ENCODE assay signal across 1 cellular context in genomic region chr2:218406209-218406948, GRCh38.
TF ChIP-seq lines count a peak whose summit lies in the region.

No MANE protein-coding gene starts in this region.

TF ChIP-seq in HepG2, 621 proteins besides CTCF, POLR2A, EP300 and RAD21 (continued from another document and continues in another):
- peak; percentile 32; the same call in 1 of the 2 replicates for TF ChIP-seq ZNF800 (CRISPR knock-in tag; IDR thresholded peaks at IDR 0.05)
- TF ChIP-seq ZNF83 (CRISPR knock-in tag; IDR thresholded peaks at IDR 0.05; ENCODE audit: borderline replicate concordance) = no peak
- no peak for TF ChIP-seq HIC2 (CRISPR knock-in tag; IDR thresholded peaks at IDR 0.05; ENCODE audit: low read depth)
- no peak for TF ChIP-seq ZNF609 (CRISPR knock-in tag; IDR thresholded peaks at IDR 0.05; ENCODE audit: borderline replicate concordance)
- TF ChIP-seq KDM5B (CRISPR knock-in tag; IDR thresholded peaks at IDR 0.05; ENCODE audit: borderline replicate concordance) = peak; percentile 85
- TF ChIP-seq CSRNP1 (CRISPR knock-in tag; IDR thresholded peaks at IDR 0.05) = peak; percentile 62
- TF ChIP-seq SIX4 (CRISPR knock-in tag; IDR thresholded peaks at IDR 0.05) = no peak
- TF ChIP-seq IKZF5 (CRISPR knock-in tag; IDR thresholded peaks at IDR 0.05) = peak; percentile 86
- TF ChIP-seq BCL3 (CRISPR knock-in tag; IDR thresholded peaks at IDR 0.05) = no peak; the same call in 1 of the 2 replicates
- TF ChIP-seq SIX1 (CRISPR knock-in tag; IDR thresholded peaks at IDR 0.05; ENCODE audit: borderline replicate concordance) = peak; percentile 16; the same call in 1 of the 2 replicates
- TF ChIP-seq HHEX (CRISPR knock-in tag; IDR thresholded peaks at IDR 0.05) = peak; percentile 37; the same call in 1 of the 2 replicates
- no peak for TF ChIP-seq SMYD3 (CRISPR knock-in tag; IDR thresholded peaks at IDR 0.05)
- peak; percentile 82; the same call in 1 of the 2 replicates for TF ChIP-seq CBX5 (CRISPR knock-in tag; IDR thresholded peaks at IDR 0.05; ENCODE audit: borderline replicate concordance)
- TF ChIP-seq FOXM1 (CRISPR knock-in tag; IDR thresholded peaks at IDR 0.05) = 0 out of 2 replicates have a peak, but pooled peaks have one; percentile 3
- TF ChIP-seq KLF6 (CRISPR knock-in tag; IDR thresholded peaks at IDR 0.05) = peak; percentile 75; the same call in 1 of the 2 replicates
- peak; percentile 13; the same call in 1 of the 2 replicates for TF ChIP-seq CENPT (CRISPR knock-in tag; IDR thresholded peaks at IDR 0.05; ENCODE audit: low read depth)
- TF ChIP-seq KDM1A (CRISPR knock-in tag; IDR thresholded peaks at IDR 0.05) = 0 out of 2 replicates have a peak, but pooled peaks have one; percentile 37
- no peak for TF ChIP-seq ZNF781 (CRISPR knock-in tag; IDR thresholded peaks at IDR 0.05; ENCODE audit: borderline replicate concordance, not compliant biosample characterization)
- 0 out of 2 replicates have a peak, but pooled peaks have one; percentile 0 for TF ChIP-seq MEIS1 (CRISPR knock-in tag; IDR thresholded peaks at IDR 0.05; ENCODE audit: borderline replicate concordance)
- peak; percentile 39; the same call in 1 of the 2 replicates for TF ChIP-seq ZNF121 (CRISPR knock-in tag; IDR thresholded peaks at IDR 0.05)
- TF ChIP-seq GLMP (CRISPR knock-in tag; IDR thresholded peaks at IDR 0.05; ENCODE audit: borderline replicate concordance) = no peak
- peak; percentile 54; the same call in 1 of the 2 replicates for TF ChIP-seq KMT2B (CRISPR knock-in tag; IDR thresholded peaks at IDR 0.05)
- no peak for TF ChIP-seq NR3C1 (CRISPR knock-in tag; IDR thresholded peaks at IDR 0.05)
- no peak for TF ChIP-seq ZNF720 (CRISPR knock-in tag; IDR thresholded peaks at IDR 0.05)
- TF ChIP-seq MAFK (conservative IDR thresholded peaks at IDR 0.05 in 1 of 2, IDR thresholded peaks at IDR 0.05 in 1 of 2; ENCODE audit: low read length in 2 of 2) = no peak
- no peak for TF ChIP-seq ZNF547 (CRISPR knock-in tag; IDR thresholded peaks at IDR 0.05)
- TF ChIP-seq SAFB2 (CRISPR knock-in tag; IDR thresholded peaks at IDR 0.05; ENCODE audit: borderline replicate concordance, low read depth) = peak; percentile 25; the same call in 1 of the 2 replicates
- TF ChIP-seq LBX2 (CRISPR knock-in tag; IDR thresholded peaks at IDR 0.05; ENCODE audit: borderline replicate concordance) = 0 out of 2 replicates have a peak, but pooled peaks have one; percentile 10
- peak; percentile 63; the same call in 1 of the 2 replicates for TF ChIP-seq FOXK1 (CRISPR knock-in tag; IDR thresholded peaks at IDR 0.05; ENCODE audit: borderline replicate concordance, low read depth)
- TF ChIP-seq ZC3H4 (CRISPR knock-in tag; IDR thresholded peaks at IDR 0.05; ENCODE audit: borderline replicate concordance) = peak; percentile 83
- TF ChIP-seq KAT8 (CRISPR knock-in tag; IDR thresholded peaks at IDR 0.05) = peak; percentile 88
- 0 out of 2 replicates have a peak, but pooled peaks have one; percentile 23 for TF ChIP-seq ZFP37 (CRISPR knock-in tag; IDR thresholded peaks at IDR 0.05; ENCODE audit: borderline replicate concordance)
- 0 out of 2 replicates have a peak, but pooled peaks have one; percentile 62 for TF ChIP-seq RELA (CRISPR knock-in tag; IDR thresholded peaks at IDR 0.05)
- TF ChIP-seq NR2F1 (CRISPR knock-in tag; IDR thresholded peaks at IDR 0.05) = peak in 1 of 2 experiments; percentile 52; a peak in 1 of 4 replicates
- peak; percentile 77 for TF ChIP-seq ZMAT3 (CRISPR knock-in tag; conservative IDR thresholded peaks at IDR 0.05)
- peak; percentile 42; the same call in 1 of the 2 replicates for TF ChIP-seq SRF (IDR thresholded peaks at IDR 0.05; ENCODE audit: low read depth, low read length)
- TF ChIP-seq ARID2 (CRISPR knock-in tag; IDR thresholded peaks at IDR 0.05; ENCODE audit: borderline replicate concordance) = peak; percentile 33
- peak; percentile 32; the same call in 1 of the 2 replicates for TF ChIP-seq NCOA1 (CRISPR knock-in tag; IDR thresholded peaks at IDR 0.05)
- no peak for TF ChIP-seq MAFF (IDR thresholded peaks at IDR 0.05; ENCODE audit: low read depth, low read length)
